11 cellular contexts compared by ENCODE assay signal in genomic region chr1:32813941-32814739, GRCh38. TPM values are rescaled to one million over a fixed set of nuclear protein-coding genes. Genes with fewer than 3 reads are reported as not detected.
DNase-seq lines count a peak whose midpoint lies in the region; ATAC-seq and TF ChIP-seq lines count a peak whose summit lies in the region.
"Had no signal": no experiment of that assay in that cellular context is flagged by ENCODE, and none has a peak within 500 bp of the region (broad histone marks: within the 10 kb centered on the region; RNA-seq: fewer than 3 reads in every experiment).

No MANE protein-coding gene starts in this region.

- H3K4me3 Mint-ChIP-seq in activated T-helper 17 cell treated with anti-CD3 and anti-CD28 coated beads, Interleukin-2, amount 50 U/mL, for 72 hours, result peak overlapping the region; percentile 21
- H3K4me3 Mint-ChIP-seq in glutamatergic neuron (ENCODE audit: unreplicated experiment), result peak overlapping the region; percentile 23

- no peaks in the 10 kb centered on the region for H3K27me3 ChIP-seq in HCT116 (ENCODE audit: insufficient read depth, low read length)
- H3K27me3 ChIP-seq: Peyer's patch had no signal

- H3K4me1 Mint-ChIP-seq in activated T-helper 17 cell treated with anti-CD3 and anti-CD28 coated beads, Interleukin-2, amount 50 U/mL, for 72 hours, result peaks cover 31% of the 10 kb centered on the region
- H3K4me1 Mint-ChIP-seq in glutamatergic neuron (ENCODE audit: low read depth, unreplicated experiment), result peaks cover 7% of the 10 kb centered on the region

- DNase-seq in ACHN (peak; percentile 29), HCT116 (ENCODE audit: low read depth, low spot score) (peak; percentile 64), glutamatergic neuron (no peak), SK-N-DZ (ENCODE audit: low spot score) (no peak), SHP77 (lab: John Stamatoyannopoulos, UW) (no peak), NCI-H748 (lab: John Stamatoyannopoulos, UW; ENCODE audit: unreplicated experiment) (no peak)
- DNase-seq: DMS 273 treated with DMSO at 0.1 percent for 48 hours, NCI-H1436 treated with DMSO at 0.1 percent for 48 hours, Peyer's patch had no signal

- intact Hi-C loops in HCT116 (cut with micrococcal nuclease), result no loop called here

- POLR2A ChIA-PET in HCT116 (lab: Charles Lee), result no interaction called here

- TF ChIP-seq RAD21 in HCT116 (IDR thresholded peaks at IDR 0.05; ENCODE audit: low read depth), result no peak

- H3K27ac Mint-ChIP-seq in activated T-helper 17 cell treated with anti-CD3 and anti-CD28 coated beads, Interleukin-2, amount 50 U/mL, for 72 hours, result peak overlapping the region; percentile 20
- H3K27ac Mint-ChIP-seq in glutamatergic neuron (ENCODE audit: unreplicated experiment), result no peak overlapping the region

- no peak for ATAC-seq in HCT116
- no peak for ATAC-seq in activated T-helper 17 cell treated with anti-CD3 and anti-CD28 coated beads, Interleukin-2, amount 50 U/mL, for 72 hours (replicated peaks)
- no peak for ATAC-seq in HG03045 (IDR thresholded peaks at IDR 0.05; ENCODE audit: unreplicated experiment)

- peaks cover 14 to 31% of the 10 kb centered on the region in 2 experiments; a peak in 3 of 4 replicates for H3K36me3 ChIP-seq in HCT116 (ENCODE audit: control insufficient read depth in 1 of 2, insufficient read depth in 2 of 2, low read length in 2 of 2)

- no peak for TF ChIP-seq POLR2A in HCT116 (IDR thresholded peaks at IDR 0.05; ENCODE audit: borderline replicate concordance, extremely low read depth, insufficient read depth, insufficient read length)

- no peaks in the 10 kb centered on the region for H3K9me3 ChIP-seq in HCT116 (ENCODE audit: control insufficient read depth in 1 of 2, insufficient read depth in 1 of 2, low read depth in 1 of 2, low read length in 2 of 2)
- H3K9me3 ChIP-seq: Peyer's patch had no signal

- no peak overlapping the region for H2AFZ ChIP-seq in HCT116 (ENCODE audit: low read depth, low read length, poor library complexity, severe bottlenecking)

- no peaks in the 10 kb centered on the region for H3K27me3 Mint-ChIP-seq in activated T-helper 17 cell treated with anti-CD3 and anti-CD28 coated beads, Interleukin-2, amount 50 U/mL, for 72 hours
- H3K27me3 Mint-ChIP-seq in glutamatergic neuron (ENCODE audit: unreplicated experiment), result peaks cover 6% of the 10 kb centered on the region

- H3K36me3 Mint-ChIP-seq in activated T-helper 17 cell treated with anti-CD3 and anti-CD28 coated beads, Interleukin-2, amount 50 U/mL, for 72 hours (ENCODE audit: low read depth), result peaks cover 80% of the 10 kb centered on the region
- no peaks in the 10 kb centered on the region for H3K36me3 Mint-ChIP-seq in glutamatergic neuron (ENCODE audit: unreplicated experiment)

- BruUV-seq in HCT116 (replicated peaks; lab: Mats Ljungman, UMichigan), result no TSS peak

- peaks cover 17 to 30% of the 10 kb centered on the region in 2 experiments for H3K4me1 ChIP-seq in HCT116 (ENCODE audit: control insufficient read depth in 1 of 2, insufficient read depth in 2 of 2, low read length in 2 of 2)

- RAD21 ChIA-PET in HCT116 (lab: Charles Lee; ENCODE audit: low non-redundant PET in 1 of 2, low total read pairs in 2 of 2, uncharacterized antibody in 2 of 2, unreplicated experiment in 2 of 2), result no interaction called here

- peaks cover 10% of the 10 kb centered on the region; the same call in 1 of the 2 replicates for H4K20me1 ChIP-seq in HCT116 (ENCODE audit: insufficient read depth)

- CTCF ChIA-PET in HCT116 (lab: Charles Lee), result no interaction called here

- H3K4me3 ChIP-seq in HCT116 (replicated peaks in 1 of 2; ENCODE audit: low read depth in 1 of 2, low read length in 2 of 2), result peak overlapping the region; percentile 22 to 98
- H3K4me3 ChIP-seq: Peyer's patch had no signal

- TF ChIP-seq CTCF in HCT116 (IDR thresholded peaks at IDR 0.05 in 2 of 3, conservative IDR thresholded peaks at IDR 0.05 in 1 of 3; ENCODE audit: borderline replicate concordance in 1 of 3, insufficient read depth in 1 of 3, low read depth in 2 of 3, low read length in 2 of 3) (no peak), glutamatergic neuron (IDR thresholded peaks at IDR 0.05; ENCODE audit: partially characterized antibody, unreplicated experiment) (no peak)

- H3K27ac ChIP-seq in HCT116 (ENCODE audit: low read depth, low read length), result peak overlapping the region; percentile 3; the same call in 1 of the 2 replicates
- H3K27ac ChIP-seq: Peyer's patch had no signal

- no peaks in the 10 kb centered on the region for H3K9me3 Mint-ChIP-seq in activated T-helper 17 cell treated with anti-CD3 and anti-CD28 coated beads, Interleukin-2, amount 50 U/mL, for 72 hours
- peaks cover 6% of the 10 kb centered on the region for H3K9me3 Mint-ChIP-seq in glutamatergic neuron (ENCODE audit: unreplicated experiment)

- H3K9ac ChIP-seq in HCT116 (ENCODE audit: low read length), result peak overlapping the region; percentile 38

- H3K4me2 ChIP-seq in HCT116 (ENCODE audit: low read length), result peak overlapping the region; percentile 71

- peaks cover 91% of the 10 kb centered on the region for H3K79me2 ChIP-seq in HCT116 (ENCODE audit: insufficient read depth, low read length)

- in situ Hi-C loops in ACHN (cut with HindIII; ENCODE audit: low pct_ligation_motif_present, low pct_unique_long_range_greater_than_20kb, low sequenced_read_pairs), result no loop called here

- no peaks in the 10 kb centered on the region for H3K9me2 ChIP-seq in HCT116 (ENCODE audit: insufficient read depth)

TF ChIP-seq in HCT116, 20 proteins besides CTCF, POLR2A, EP300 and RAD21:
- TF ChIP-seq EGR1 (IDR thresholded peaks at IDR 0.05; ENCODE audit: low read depth), result no peak
- peak; percentile 78 for TF ChIP-seq JUND (IDR thresholded peaks at IDR 0.05)
- peak; percentile 55; the same call in 1 of the 2 replicates for TF ChIP-seq CBX3 (IDR thresholded peaks at IDR 0.05; ENCODE audit: low read depth)
- no peak for TF ChIP-seq SP1 (IDR thresholded peaks at IDR 0.05; ENCODE audit: low read depth)
- peak; percentile 90 for TF ChIP-seq CEBPB (IDR thresholded peaks at IDR 0.05; ENCODE audit: low read depth)
- TF ChIP-seq MAX (IDR thresholded peaks at IDR 0.05), result no peak; the same call in 1 of the 2 replicates
- no peak for TF ChIP-seq YY1 (IDR thresholded peaks at IDR 0.05; ENCODE audit: extremely low read depth, insufficient replicate concordance, low read depth, low read length)
- TF ChIP-seq FOSL1 (IDR thresholded peaks at IDR 0.05; ENCODE audit: low read depth), result peak; percentile 84
- peak; percentile 82; the same call in 1 of the 2 replicates for TF ChIP-seq ATF3 (IDR thresholded peaks at IDR 0.05)
- peak; percentile 20; the same call in 1 of the 2 replicates for TF ChIP-seq POLR2AphosphoS5 (IDR thresholded peaks at IDR 0.05; ENCODE audit: low read depth, low read length)
TF ChIP-seq in HCT116: peak in this region for 6.

RNA-seq across cellular contexts. Expression of gene YARS1, which starts 3.0 kb away (rescaled TPM):
- total RNA-seq in HCT116 (2021; ENCODE audit: unreplicated experiment) (244 TPM), glutamatergic neuron (ENCODE audit: unreplicated experiment) (197 TPM)
- 180 and 210 TPM in 2 replicates for polyA plus RNA-seq in HCT116 (2012)
- total RNA-seq in activated T-helper 17 cell treated with anti-CD3 and anti-CD28 coated beads, Interleukin-2, amount 50 U/mL, for 72 hours, result 100 to 1,000 TPM; 101 to 176 TPM
- polyA plus RNA-seq in SK-N-DZ (2014; cell fraction: cytosol; rRNA removed), result 57.1 and 64.9 TPM in 2 replicates
- polyA plus RNA-seq in SK-N-DZ (2014; cell fraction: nucleus; rRNA removed), result 79.6 and 96.0 TPM in 2 replicates

RNA-seq across cellular contexts. Expression of gene S100PBP, which starts 3.3 kb away (rescaled TPM):
- total RNA-seq in HCT116 (2021; ENCODE audit: unreplicated experiment) (38.2 TPM), glutamatergic neuron (ENCODE audit: unreplicated experiment) (40.1 TPM)
- 8.9 and 15.8 TPM in 2 replicates for polyA plus RNA-seq in HCT116 (2012)
- total RNA-seq in activated T-helper 17 cell treated with anti-CD3 and anti-CD28 coated beads, Interleukin-2, amount 50 U/mL, for 72 hours, result 10 to 100 TPM; 42.7 to 48.1 TPM
- polyA plus RNA-seq in SK-N-DZ (2014; cell fraction: cytosol; rRNA removed), result 27.6 and 30.1 TPM in 2 replicates
- polyA plus RNA-seq in SK-N-DZ (2014; cell fraction: nucleus; rRNA removed), result 32.6 and 50.4 TPM in 2 replicates

RNA-seq across cellular contexts. Expression of gene FNDC5, which starts 56.6 kb away (rescaled TPM):
- not detected for total RNA-seq in HCT116 (2021; ENCODE audit: unreplicated experiment)
- 0.18 TPM in 1 of 2 replicates, not detected in the other for polyA plus RNA-seq in HCT116 (2012)
- total RNA-seq in activated T-helper 17 cell treated with anti-CD3 and anti-CD28 coated beads, Interleukin-2, amount 50 U/mL, for 72 hours, result not detected
- 743 TPM for total RNA-seq in glutamatergic neuron (ENCODE audit: unreplicated experiment)
- 62.7 and 71.9 TPM in 2 replicates for polyA plus RNA-seq in SK-N-DZ (2014; cell fraction: cytosol; rRNA removed)
- 190 and 277 TPM in 2 replicates for polyA plus RNA-seq in SK-N-DZ (2014; cell fraction: nucleus; rRNA removed)

Comparison
In these comparisons a context has a peak if more than half of its experiments do, and no peak if none do; other contexts are left out.
1. DNase-seq: peak in ACHN (single experiment) and HCT116 (single experiment); none in glutamatergic neuron (single experiment), SK-N-DZ (single experiment), SHP77 (0 of 2) and NCI-H748 (single experiment).
2. RNA of gene FNDC5, which starts 56.6 kb away (total RNA-seq): 743 TPM in glutamatergic neuron (single experiment); not detected in activated T-helper 17 cell treated with anti-CD3 and anti-CD28 coated beads, Interleukin-2, amount 50 U/mL, for 72 hours and not detected in HCT116 (single experiment); every median in the first group is over 100 times any median in the second.